Comparison of ENCODE assay signal across 16 cellular contexts in genomic region chr17:39963826-39964225, GRCh38. TPM values are rescaled to one million over a fixed set of nuclear protein-coding genes. Genes with fewer than 3 reads are reported as not detected.
DNase-seq lines count a peak whose midpoint lies in the region; ATAC-seq and FAIRE-seq lines count a peak whose summit lies in the region.
"Had no signal": no experiment of that assay in that cellular context is flagged by ENCODE, and none has a peak within 500 bp of the region (broad histone marks: within the 10 kb centered on the region; RNA-seq: fewer than 3 reads in every experiment).

No MANE protein-coding gene starts in this region.

- no peaks in the 10 kb centered on the region for H3K27me3 Mint-ChIP-seq in activated T-cell treated with anti-CD3 and anti-CD28 coated beads, Interleukin-2, amount 50 U/mL, for 24 hours
- H3K27me3 Mint-ChIP-seq in activated CD4-positive, alpha-beta memory T cell treated with anti-CD3 and anti-CD28 coated beads, Interleukin-2, amount 10 ng/mL, durations not matched to agents 7 days and 5 days: peaks cover 10% of the 10 kb centered on the region
- peaks cover 0 to 16% (median 0%) of the 10 kb centered on the region in 5 donors for H3K27me3 Mint-ChIP-seq in naive thymus-derived CD4-positive, alpha-beta T cell

- peak; percentile 71 for FAIRE-seq in HTR-8/SVneo (lab: Jason Lieb, UNC)

- ATAC-seq in naive thymus-derived CD4-positive, alpha-beta T cell: no peak
- ATAC-seq: stimulated activated naive B cell treated with anti-CD40 and anti-IgM and Interleukin-4, amounts not matched to agents 10 μg/mL and 1 μg/mL and 100 μg/mL, for 72 hours had no signal

- peaks cover 35% of the 10 kb centered on the region for H3K4me1 Mint-ChIP-seq in activated T-cell treated with anti-CD3 and anti-CD28 coated beads, Interleukin-2, amount 50 U/mL, for 24 hours (ENCODE audit: low read depth)
- peaks cover 32% of the 10 kb centered on the region for H3K4me1 Mint-ChIP-seq in activated CD4-positive, alpha-beta memory T cell treated with anti-CD3 and anti-CD28 coated beads, Interleukin-2, amount 10 ng/mL, durations not matched to agents 7 days and 5 days
- peaks cover 16 to 51% (median 35%) of the 10 kb centered on the region in 7 donors for H3K4me1 Mint-ChIP-seq in naive thymus-derived CD4-positive, alpha-beta T cell

- no peaks in the 10 kb centered on the region for H3K36me3 Mint-ChIP-seq in activated T-cell treated with anti-CD3 and anti-CD28 coated beads, Interleukin-2, amount 50 U/mL, for 24 hours (ENCODE audit: low read depth)
- no peaks in the 10 kb centered on the region for H3K36me3 Mint-ChIP-seq in activated CD4-positive, alpha-beta memory T cell treated with anti-CD3 and anti-CD28 coated beads, Interleukin-2, amount 10 ng/mL, durations not matched to agents 7 days and 5 days (ENCODE audit: low read depth)
- peaks cover 0 to 5% (median 0%) of the 10 kb centered on the region in 5 donors for H3K36me3 Mint-ChIP-seq in naive thymus-derived CD4-positive, alpha-beta T cell
- H3K36me3 Mint-ChIP-seq: stimulated activated naive B cell treated with anti-CD40 and anti-IgM and Interleukin-4, amounts not matched to agents 10 μg/mL and 1 μg/mL and 100 μg/mL, for 72 hours had no signal

- no peaks in the 10 kb centered on the region for H3K9me3 ChIP-seq in naive thymus-derived CD4-positive, alpha-beta T cell (ENCODE audit: control insufficient read depth in 2 of 3, low read length in 3 of 3)
- H3K9me3 ChIP-seq: ovary had no signal

- H3K4me1 ChIP-seq in naive thymus-derived CD4-positive, alpha-beta T cell (ENCODE audit: control insufficient read depth in 2 of 2, insufficient read depth in 2 of 2, low read length in 2 of 2): peaks cover 13 to 28% of the 10 kb centered on the region in 2 donors

- peak; percentile 38 for DNase-seq in activated T-cell treated with anti-CD3 and anti-CD28 coated beads, Interleukin-2, amount 50 U/mL, for 1 hour
- no peak for DNase-seq in activated T-cell treated with anti-CD3 and anti-CD28 coated beads, Interleukin-2, amount 50 U/mL, for 24 hours
- DNase-seq in HTR-8/SVneo (ENCODE audit: insufficient read length, low spot score) (no peak), SKM-1 treated with dmso at 0.1 percent for 144 hours (lab: John Stamatoyannopoulos, UW; ENCODE audit: unreplicated experiment) (no peak), amniotic stem cell (lab: John Stamatoyannopoulos, UW) (no peak), NCI-H2107 (lab: John Stamatoyannopoulos, UW) (no peak)
- DNase-seq in activated CD4-positive, alpha-beta memory T cell treated with anti-CD3 and anti-CD28 coated beads, Interleukin-2, amount 10 ng/mL, durations not matched to agents 7 days and 5 days: peak; percentile 25
- DNase-seq in naive thymus-derived CD4-positive, alpha-beta T cell: peak in 4 of 9 donors; percentile 23 to 40 (median 28)
- DNase-seq: aorta; DND-41; mesendoderm; NCI-H1694 treated with DMSO at 0.1 percent for 48 hours; ovary; stimulated activated naive B cell treated with anti-CD40 and anti-IgM and Interleukin-4, amounts not matched to agents 10 μg/mL and 1 μg/mL and 100 μg/mL, for 72 hours had no signal

- CTCF ChIA-PET in activated CD4-positive, alpha-beta memory T cell treated with anti-CD3 and anti-CD28 coated beads, Interleukin-2, amount 10 ng/mL, durations not matched to agents 7 days and 5 days (lab: Charles Lee): interaction anchor here (0.6 to 8.5 kb wide), 2 partner anchors 17 to 38 kb away, joined by 3 to 72 read pairs; partner anchors contain the start of gene PSMD3
- CTCF ChIA-PET in naive thymus-derived CD4-positive, alpha-beta T cell (lab: Charles Lee): interaction anchor here (0.7 to 1.7 kb wide), 3 partner anchors 9 to 98 kb away, joined by 3 read pairs; partner anchors contain the start of gene PSMD3

- H3K4me3 ChIP-seq in naive thymus-derived CD4-positive, alpha-beta T cell (ENCODE audit: low read length): no peak overlapping the region
- H3K4me3 ChIP-seq: ovary had no signal

- H3K9me3 Mint-ChIP-seq in activated T-cell treated with anti-CD3 and anti-CD28 coated beads, Interleukin-2, amount 50 U/mL, for 24 hours: no peaks in the 10 kb centered on the region
- H3K9me3 Mint-ChIP-seq in activated CD4-positive, alpha-beta memory T cell treated with anti-CD3 and anti-CD28 coated beads, Interleukin-2, amount 10 ng/mL, durations not matched to agents 7 days and 5 days: no peaks in the 10 kb centered on the region
- H3K9me3 Mint-ChIP-seq in naive thymus-derived CD4-positive, alpha-beta T cell: no peaks in the 10 kb centered on the region
- H3K9me3 Mint-ChIP-seq: stimulated activated naive B cell treated with anti-CD40 and anti-IgM and Interleukin-4, amounts not matched to agents 10 μg/mL and 1 μg/mL and 100 μg/mL, for 72 hours had no signal

- H3K27ac ChIP-seq in naive thymus-derived CD4-positive, alpha-beta T cell (ENCODE audit: low read depth, low read length): no peak overlapping the region
- H3K27ac ChIP-seq: KMS-11, ovary had no signal

- no peaks in the 10 kb centered on the region for H3K27me3 ChIP-seq in naive thymus-derived CD4-positive, alpha-beta T cell (ENCODE audit: control insufficient read depth in 2 of 2, insufficient read depth in 2 of 2, low read length in 2 of 2)
- H3K27me3 ChIP-seq: ovary had no signal

- no peak overlapping the region for H3K4me3 Mint-ChIP-seq in activated T-cell treated with anti-CD3 and anti-CD28 coated beads, Interleukin-2, amount 50 U/mL, for 24 hours
- no peak overlapping the region for H3K4me3 Mint-ChIP-seq in activated CD4-positive, alpha-beta memory T cell treated with anti-CD3 and anti-CD28 coated beads, Interleukin-2, amount 10 ng/mL, durations not matched to agents 7 days and 5 days
- peak overlapping the region in 9 of 10 donors; percentile 2 to 66 (median 39) for H3K4me3 Mint-ChIP-seq in naive thymus-derived CD4-positive, alpha-beta T cell
- H3K4me3 Mint-ChIP-seq: stimulated activated naive B cell treated with anti-CD40 and anti-IgM and Interleukin-4, amounts not matched to agents 10 μg/mL and 1 μg/mL and 100 μg/mL, for 72 hours had no signal

- no peaks in the 10 kb centered on the region for H3K36me3 ChIP-seq in naive thymus-derived CD4-positive, alpha-beta T cell (ENCODE audit: control insufficient read depth in 2 of 3, insufficient read depth in 3 of 3, low read length in 3 of 3)
- H3K36me3 ChIP-seq: ovary had no signal

- POLR2A ChIA-PET in activated CD4-positive, alpha-beta memory T cell treated with anti-CD3 and anti-CD28 coated beads, Interleukin-2, amount 10 ng/mL, durations not matched to agents 7 days and 5 days (lab: Charles Lee): interaction anchor here (0.6 to 4.7 kb wide), 2 partner anchors 17 to 51 kb away, joined by 4 to 22 read pairs; partner anchors contain the start of gene PSMD3
- POLR2A ChIA-PET in naive thymus-derived CD4-positive, alpha-beta T cell (lab: Charles Lee): interaction anchor here (1.5 kb wide), 1 partner anchor 10 kb away, joined by 3 read pairs; no protein-coding TSS in a partner anchor

- H3K27ac Mint-ChIP-seq in activated T-cell treated with anti-CD3 and anti-CD28 coated beads, Interleukin-2, amount 50 U/mL, for 24 hours: no peak overlapping the region
- H3K27ac Mint-ChIP-seq in activated CD4-positive, alpha-beta memory T cell treated with anti-CD3 and anti-CD28 coated beads, Interleukin-2, amount 10 ng/mL, durations not matched to agents 7 days and 5 days: peak overlapping the region; percentile 8
- H3K27ac Mint-ChIP-seq in naive thymus-derived CD4-positive, alpha-beta T cell: peak overlapping the region in 8 of 9 donors; percentile 40 to 96 (median 69)
- H3K27ac Mint-ChIP-seq: stimulated activated naive B cell treated with anti-CD40 and anti-IgM and Interleukin-4, amounts not matched to agents 10 μg/mL and 1 μg/mL and 100 μg/mL, for 72 hours had no signal

- intact Hi-C loops in naive thymus-derived CD4-positive, alpha-beta T cell (cut with micrococcal nuclease): loop anchor here (1.0 to 5.0 kb wide), 2 partner anchors 16 to 342 kb away; partner anchors contain the start of gene PSMD3 (in 1 of the 2)

RNA-seq across cellular contexts. Expression of gene GSDMA, which starts 1.0 kb away (rescaled TPM):
- under 1 TPM; 0.33 to 0.78 TPM for total RNA-seq in activated CD4-positive, alpha-beta memory T cell treated with anti-CD3 and anti-CD28 coated beads, Interleukin-2, amount 10 ng/mL, durations not matched to agents 7 days and 5 days
- total RNA-seq in naive thymus-derived CD4-positive, alpha-beta T cell: 1 to 10 TPM in 1 of 5 experiments, under 1 TPM in 2, not detected in 2; 0.22 to 2.4 (median 0.75) TPM
- polyA plus RNA-seq in naive thymus-derived CD4-positive, alpha-beta T cell: under 1 TPM; 0.61 to 0.69 TPM

RNA-seq across cellular contexts. Expression of gene PSMD3, which starts 16.8 kb away (rescaled TPM):
- total RNA-seq in activated CD4-positive, alpha-beta memory T cell treated with anti-CD3 and anti-CD28 coated beads, Interleukin-2, amount 10 ng/mL, durations not matched to agents 7 days and 5 days: 10 to 100 TPM; 90.3 to 92.2 TPM
- 100 to 1,000 TPM in 1 of 5 experiments, 10 to 100 TPM in 4; 55.7 to 111 (median 68.9) TPM for total RNA-seq in naive thymus-derived CD4-positive, alpha-beta T cell
- 10 to 100 TPM; 44.6 to 53.1 TPM for polyA plus RNA-seq in naive thymus-derived CD4-positive, alpha-beta T cell

RNA-seq across cellular contexts. Expression of gene LRRC3C, which starts 36.3 kb away (rescaled TPM):
- total RNA-seq in activated CD4-positive, alpha-beta memory T cell treated with anti-CD3 and anti-CD28 coated beads, Interleukin-2, amount 10 ng/mL, durations not matched to agents 7 days and 5 days: not detected
- total RNA-seq in naive thymus-derived CD4-positive, alpha-beta T cell: under 1 TPM in 1 of 5 experiments, not detected in 4; 0.27 TPM
- not detected for polyA plus RNA-seq in naive thymus-derived CD4-positive, alpha-beta T cell
- total RNA-seq: aorta, fibroblast of villous mesenchyme had no signal
- polyA plus RNA-seq: aorta had no signal

RNA-seq across cellular contexts. Expression of gene ORMDL3, which starts 36.4 kb away (rescaled TPM):
- 100 to 1,000 TPM; 104 to 111 TPM for total RNA-seq in activated CD4-positive, alpha-beta memory T cell treated with anti-CD3 and anti-CD28 coated beads, Interleukin-2, amount 10 ng/mL, durations not matched to agents 7 days and 5 days
- total RNA-seq in naive thymus-derived CD4-positive, alpha-beta T cell: 100 to 1,000 TPM in 3 of 5 experiments, 10 to 100 TPM in 2; 77.6 to 205 (median 110) TPM
- polyA plus RNA-seq in naive thymus-derived CD4-positive, alpha-beta T cell: 100 to 1,000 TPM; 167 to 197 TPM

RNA-seq across cellular contexts. Expression of gene GSDMB, which starts 45.4 kb away (rescaled TPM):
- 10 to 100 TPM; 41.2 to 41.4 TPM for total RNA-seq in activated CD4-positive, alpha-beta memory T cell treated with anti-CD3 and anti-CD28 coated beads, Interleukin-2, amount 10 ng/mL, durations not matched to agents 7 days and 5 days
- 10 to 100 TPM; 25.6 to 92.4 (median 53.8) TPM for total RNA-seq in naive thymus-derived CD4-positive, alpha-beta T cell
- polyA plus RNA-seq in naive thymus-derived CD4-positive, alpha-beta T cell: 1 to 10 TPM; 1.7 to 2.1 TPM

Comparison
In these comparisons a context has a peak if more than half of its experiments do, and no peak if none do; other contexts are left out.
1. DNase-seq: peak in activated T-cell treated with anti-CD3 and anti-CD28 coated beads, Interleukin-2, amount 50 U/mL, for 1 hour (single experiment) and activated CD4-positive, alpha-beta memory T cell treated with anti-CD3 and anti-CD28 coated beads, Interleukin-2, amount 10 ng/mL, durations not matched to agents 7 days and 5 days (single experiment); none in activated T-cell treated with anti-CD3 and anti-CD28 coated beads, Interleukin-2, amount 50 U/mL, for 24 hours (single experiment), HTR-8/SVneo (single experiment), SKM-1 treated with dmso at 0.1 percent for 144 hours (single experiment), amniotic stem cell (single experiment) and NCI-H2107 (single experiment).
2. H3K4me3 Mint-ChIP-seq: peak in naive thymus-derived CD4-positive, alpha-beta T cell (9 of 10); none in activated T-cell treated with anti-CD3 and anti-CD28 coated beads, Interleukin-2, amount 50 U/mL, for 24 hours (single experiment) and activated CD4-positive, alpha-beta memory T cell treated with anti-CD3 and anti-CD28 coated beads, Interleukin-2, amount 10 ng/mL, durations not matched to agents 7 days and 5 days (single experiment).